8 cellular contexts compared by ENCODE assay signal in the genomic region with DNA sequence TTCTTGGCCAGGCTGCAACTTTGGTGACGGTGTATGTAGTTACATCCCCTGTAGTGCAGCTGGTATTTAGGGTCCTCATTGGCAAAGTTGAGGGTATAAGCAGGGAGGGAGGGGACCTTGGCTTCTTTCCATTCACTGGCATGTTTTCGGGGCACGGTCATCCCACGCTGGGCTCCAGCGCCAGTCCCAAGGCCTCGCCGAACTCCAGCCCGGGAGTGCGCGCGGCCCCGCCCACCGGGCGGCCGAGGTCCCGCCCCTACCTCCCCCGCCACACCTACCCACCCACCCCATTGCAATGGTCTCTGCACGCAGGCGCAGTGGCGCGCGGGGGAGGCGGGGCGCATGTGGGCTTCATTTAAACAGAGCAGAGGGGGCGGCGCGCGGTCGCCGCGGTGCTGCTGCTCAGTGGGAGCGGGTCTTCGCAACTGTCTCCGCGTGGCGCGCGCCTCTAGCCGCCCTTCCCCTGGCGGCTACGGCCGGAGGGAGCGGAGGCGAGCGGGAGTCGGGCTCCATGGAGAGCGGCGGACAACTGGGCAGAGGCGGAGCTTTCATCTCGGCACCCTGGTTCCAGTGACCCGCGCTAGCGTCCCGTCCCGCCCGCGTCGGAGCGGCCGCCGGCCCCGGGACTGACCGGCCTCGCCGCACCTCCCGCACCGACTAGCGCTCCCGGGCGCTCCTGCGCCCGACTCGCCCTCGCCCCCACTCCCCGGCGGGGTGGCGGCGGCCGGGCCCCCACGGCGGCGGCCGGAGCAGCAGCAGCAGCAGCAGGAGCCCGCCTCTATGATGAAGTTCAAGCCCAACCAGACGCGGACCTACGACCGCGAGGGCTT. TPM values are rescaled to one million over a fixed set of nuclear protein-coding genes. Genes with fewer than 3 reads are reported as not detected.
A peak's percentile ranks its signal among the peaks of the same experiment; 100 is the strongest.
DNase-seq lines count a peak whose midpoint lies in the region; ATAC-seq and TF ChIP-seq lines count a peak whose summit lies in the region.
"Not testable (repeated sequence)": the region's sequence is repeated elsewhere in the genome, so short reads cannot be mapped to it uniquely, and the experiment has no call there.

NUDT4 (plus strand) TSS at position 383 of the 830 bp plus-strand sequence; CDS start at position 781, 398 bp downstream.

- not testable (repeated sequence) for H3K9me3 Mint-ChIP-seq in activated T-cell treated with anti-CD3 and anti-CD28 coated beads, Interleukin-2, amount 50 U/mL, for 72 hours; naive B cell; stimulated activated effector memory CD8-positive, alpha-beta T cell treated with anti-CD3 and anti-CD28 coated beads, Interleukin-12 subunit alpha, Interleukin-12 subunit beta, amount 100 ng/mL, for 72 hours

- DNase-seq in DMS79 treated with DMSO at 0.1 percent for 48 hours (lab: John Stamatoyannopoulos, UW) (peak; percentile 82), GM23248 (peak; percentile 94), Kasumi-1 (lab: John Stamatoyannopoulos, UW) (peak; percentile 74 to 85), RKO (ENCODE audit: low spot score) (peak; percentile 92), esophagus squamous epithelium (lab: John Stamatoyannopoulos, UW) (peak; percentile 85), naive B cell (peak; percentile 98)
- peak; percentile 97 for DNase-seq in activated T-cell treated with anti-CD3 and anti-CD28 coated beads, Interleukin-2, amount 50 U/mL, for 72 hours
- DNase-seq in stimulated activated effector memory CD8-positive, alpha-beta T cell treated with anti-CD3 and anti-CD28 coated beads, Interleukin-12 subunit alpha, Interleukin-12 subunit beta, amount 100 ng/mL, for 72 hours (ENCODE audit: low spot score in 2 of 2): peak; percentile 93 to 99

- peaks cover 48% of the 10 kb centered on the region for H3K4me1 Mint-ChIP-seq in activated T-cell treated with anti-CD3 and anti-CD28 coated beads, Interleukin-2, amount 50 U/mL, for 72 hours (ENCODE audit: low read depth)
- H3K4me1 Mint-ChIP-seq in naive B cell: peaks cover 38 to 44% (median 42%) of the 10 kb centered on the region in 3 donors
- H3K4me1 Mint-ChIP-seq in stimulated activated effector memory CD8-positive, alpha-beta T cell treated with anti-CD3 and anti-CD28 coated beads, Interleukin-12 subunit alpha, Interleukin-12 subunit beta, amount 100 ng/mL, for 72 hours: peaks cover 42% of the 10 kb centered on the region

- peaks cover 47% of the 10 kb centered on the region for H3F3A ChIP-seq in GM23248 (ENCODE audit: insufficient read depth)

- H3K4me1 ChIP-seq in GM23248 (ENCODE audit: insufficient read depth) (peaks cover 30% of the 10 kb centered on the region), esophagus squamous epithelium (peaks cover 31 to 51% (median 33%) of the 10 kb centered on the region in 3 donors)

- in situ Hi-C loops in GM23248 (cut with MboI): not testable (repeated sequence)

- TF ChIP-seq CTCF in esophagus squamous epithelium (IDR thresholded peaks at IDR 0.05): not testable (repeated sequence)

- H3K9me3 ChIP-seq in GM23248 (ENCODE audit: low read depth); esophagus squamous epithelium: not testable (repeated sequence)

- peak within 1 kb of the TSS; percentile 95 for H3K27ac ChIP-seq in GM23248
- peak within 1 kb of the TSS; percentile 93 to 97 (median 96) for H3K27ac ChIP-seq in esophagus squamous epithelium

- H4K20me1 ChIP-seq in GM23248 (ENCODE audit: insufficient read depth): not testable (repeated sequence)

- peak within 1 kb of the TSS; percentile 96 for H2AFZ ChIP-seq in GM23248

- H3K36me3 Mint-ChIP-seq in activated T-cell treated with anti-CD3 and anti-CD28 coated beads, Interleukin-2, amount 50 U/mL, for 72 hours (ENCODE audit: insufficient read depth in 2 of 2): peaks cover 4 to 11% of the 10 kb centered on the region in 2 donors
- H3K36me3 Mint-ChIP-seq in naive B cell: not testable (repeated sequence)
- peaks cover 24% of the 10 kb centered on the region for H3K36me3 Mint-ChIP-seq in stimulated activated effector memory CD8-positive, alpha-beta T cell treated with anti-CD3 and anti-CD28 coated beads, Interleukin-12 subunit alpha, Interleukin-12 subunit beta, amount 100 ng/mL, for 72 hours

- peaks cover 45% of the 10 kb centered on the region for H3K79me2 ChIP-seq in GM23248 (ENCODE audit: insufficient read depth)

- H3K9ac ChIP-seq in GM23248: peak within 1 kb of the TSS; percentile 98

- H3K27me3 Mint-ChIP-seq in activated T-cell treated with anti-CD3 and anti-CD28 coated beads, Interleukin-2, amount 50 U/mL, for 72 hours (ENCODE audit: low read depth); naive B cell: not testable (repeated sequence)

- peak in 3 of 4 donors; percentile 52 to 97 (median 89) for TF ChIP-seq POLR2A in esophagus squamous epithelium (IDR thresholded peaks at IDR 0.05)

- H3K4me3 ChIP-seq in GM23248: peak within 1 kb of the TSS; percentile 100
- peak within 1 kb of the TSS; percentile 91 to 94 (median 93) for H3K4me3 ChIP-seq in esophagus squamous epithelium

- intact Hi-C loops in esophagus squamous epithelium (cut with DNase I): not testable (repeated sequence)

- peak within 1 kb of the TSS; percentile 99 for H3K4me2 ChIP-seq in GM23248 (ENCODE audit: unreplicated experiment)

- ATAC-seq in activated T-cell treated with anti-CD3 and anti-CD28 coated beads, Interleukin-2, amount 50 U/mL, for 72 hours (replicated peaks in 1 of 2): peak; percentile 85 to 89
- ATAC-seq in naive B cell (ENCODE audit: low read depth in 2 of 2): peak; percentile 83 to 87
- peak; percentile 90 for ATAC-seq in stimulated activated effector memory CD8-positive, alpha-beta T cell treated with anti-CD3 and anti-CD28 coated beads, Interleukin-12 subunit alpha, Interleukin-12 subunit beta, amount 100 ng/mL, for 72 hours

- H3K4me3 Mint-ChIP-seq in activated T-cell treated with anti-CD3 and anti-CD28 coated beads, Interleukin-2, amount 50 U/mL, for 72 hours: peak within 1 kb of the TSS; percentile 89 to 100
- peak within 1 kb of the TSS; percentile 95 to 100 (median 99) for H3K4me3 Mint-ChIP-seq in naive B cell
- peak within 1 kb of the TSS; percentile 95 for H3K4me3 Mint-ChIP-seq in stimulated activated effector memory CD8-positive, alpha-beta T cell treated with anti-CD3 and anti-CD28 coated beads, Interleukin-12 subunit alpha, Interleukin-12 subunit beta, amount 100 ng/mL, for 72 hours

- not testable (repeated sequence) for H3K36me3 ChIP-seq in GM23248 (ENCODE audit: low read depth); esophagus squamous epithelium

- peak within 1 kb of the TSS; percentile 97 for H3K27ac Mint-ChIP-seq in activated T-cell treated with anti-CD3 and anti-CD28 coated beads, Interleukin-2, amount 50 U/mL, for 72 hours
- H3K27ac Mint-ChIP-seq in naive B cell: peak within 1 kb of the TSS; percentile 93 to 99 (median 96)
- H3K27ac Mint-ChIP-seq in stimulated activated effector memory CD8-positive, alpha-beta T cell treated with anti-CD3 and anti-CD28 coated beads, Interleukin-12 subunit alpha, Interleukin-12 subunit beta, amount 100 ng/mL, for 72 hours: peak within 1 kb of the TSS; percentile 97

- not testable (repeated sequence) for H3K27me3 ChIP-seq in GM23248 (replicated peaks; ENCODE audit: insufficient read depth); esophagus squamous epithelium

- WGBS in GM23248 (ENCODE audit: low coverage in 1 of 2, low lambda C conversion rate in 2 of 2, missing lambda C conversion rate in 2 of 2), 2 experiments: 0 to 1% methylated on average over 18 to 43 of the region's 89 CpGs
- WGBS in esophagus squamous epithelium, 2 donors: 2 to 3% methylated on average over 3 to 4 of the region's 89 CpGs

- H3K9me2 ChIP-seq in GM23248 (ENCODE audit: insufficient read depth): not testable (repeated sequence)

RNA-seq across cellular contexts. Expression of gene NUDT4, which starts in this region (rescaled TPM):
- total RNA-seq in GM23248 (2014; rRNA removed; shearing (Covaris generic)): 42.9 and 47.8 TPM in 2 replicates
- polyA plus RNA-seq in GM23248 (2016; fragmentation: Nextera tagmentation; extraction: Ambion mirVana): 36.7 and 37.2 TPM in 2 replicates
- total RNA-seq in activated T-cell treated with anti-CD3 and anti-CD28 coated beads, Interleukin-2, amount 50 U/mL, for 72 hours: 10 to 100 TPM; 72.0 to 93.4 TPM
- total RNA-seq in esophagus squamous epithelium: 10 to 100 TPM; 16.0 to 33.8 (median 25.7) TPM
- 10 to 100 TPM; 50.4 to 81.1 (median 70.4) TPM for polyA plus RNA-seq in naive B cell (ENCODE audit: low read depth in 6 of 6)

Comparison
In these comparisons a context has a peak if more than half of its experiments do, and no peak if none do; other contexts are left out.
1. Peak in every context shown above with its lines: DNase-seq, ATAC-seq, H3K4me3 ChIP-seq and H3K27ac ChIP-seq.